In genomic region chr17:39676198-39676819, GRCh38 we compare ENCODE assay signal across 8 cellular contexts. TPM values are rescaled to one million over a fixed set of nuclear protein-coding genes. Genes with fewer than 3 reads are reported as not detected.
DNase-seq lines count a peak whose midpoint lies in the region; ATAC-seq, FAIRE-seq and TF ChIP-seq lines count a peak whose summit lies in the region.

No MANE protein-coding gene starts in this region.

- H3K9ac ChIP-seq in kidney (ENCODE audit: low read length in 2 of 2), result peak overlapping the region in 1 of 2 donors; percentile 77

- TF ChIP-seq CTCF in GM06990 (IDR thresholded peaks at IDR 0.05; ENCODE audit: insufficient read depth, low read length, poor library complexity, severe bottlenecking) (no peak), kidney (IDR thresholded peaks at IDR 0.05; ENCODE audit: borderline replicate concordance, extremely low read depth, insufficient read depth) (no peak), thyroid gland (IDR thresholded peaks at IDR 0.05) (no peak)

- H3K27me3 ChIP-seq in GM06990 (replicated peaks; ENCODE audit: control insufficient read depth, insufficient read depth, low read length) (no peaks in the 10 kb centered on the region), thyroid gland (no peaks in the 10 kb centered on the region)

- H3K9me3 Mint-ChIP-seq in activated CD8-positive, alpha-beta T cell treated with anti-CD3 and anti-CD28 coated beads, Interleukin-2, amount 10 ng/mL, durations not matched to agents 7 days and 5 days (ENCODE audit: insufficient read depth), result no peaks in the 10 kb centered on the region

- peak overlapping the region; percentile 87 for H3K27ac Mint-ChIP-seq in activated CD8-positive, alpha-beta T cell treated with anti-CD3 and anti-CD28 coated beads, Interleukin-2, amount 10 ng/mL, durations not matched to agents 7 days and 5 days

- H3K9me3 ChIP-seq in kidney (ENCODE audit: control insufficient read depth in 1 of 2, low read length in 2 of 2) (no peaks in the 10 kb centered on the region), thyroid gland (no peaks in the 10 kb centered on the region)

- DNase-seq in GM06990 (ENCODE audit: extremely low read depth, insufficient read length) (peak; percentile 44), NCI-H1092 (lab: John Stamatoyannopoulos, UW) (peak; percentile 48), kidney (peak; percentile 92), thyroid gland (peak; percentile 97 to 98), HPDE6-E6E7 (ENCODE audit: extremely low spot score) (no peak), NCI-H1694 treated with DMSO at 0.1 percent for 48 hours (lab: John Stamatoyannopoulos, UW) (no peak)
- DNase-seq in activated CD8-positive, alpha-beta T cell treated with anti-CD3 and anti-CD28 coated beads, Interleukin-2, amount 10 ng/mL, durations not matched to agents 7 days and 5 days, result peak; percentile 80

- FAIRE-seq in kidney (lab: Jason Lieb, UNC), result no peak

- WGBS in thyroid gland, 2 donors, result 20 to 21% methylated on average over 7 of the region's 7 CpGs

- peak; percentile 76 for ATAC-seq in activated CD8-positive, alpha-beta T cell treated with anti-CD3 and anti-CD28 coated beads, Interleukin-2, amount 10 ng/mL, durations not matched to agents 7 days and 5 days
- ATAC-seq in HG03565 (IDR thresholded peaks at IDR 0.05; ENCODE audit: unreplicated experiment), result no peak

- POLR2A ChIA-PET in activated CD8-positive, alpha-beta T cell treated with anti-CD3 and anti-CD28 coated beads, Interleukin-2, amount 10 ng/mL, durations not matched to agents 7 days and 5 days (lab: Charles Lee), result interaction anchor here (1.1 to 4.9 kb wide), 4 partner anchors 8 to 12 kb away, joined by 4 to 32 read pairs (median 6); partner anchors contain the start of genes PGAP3 and PNMT

- peaks cover 3% of the 10 kb centered on the region for H3K27me3 Mint-ChIP-seq in activated CD8-positive, alpha-beta T cell treated with anti-CD3 and anti-CD28 coated beads, Interleukin-2, amount 10 ng/mL, durations not matched to agents 7 days and 5 days (ENCODE audit: low read depth)

- peak overlapping the region; percentile 58 to 91 for H3K27ac ChIP-seq in kidney (ENCODE audit: low read depth in 2 of 2, low read length in 2 of 2)
- H3K27ac ChIP-seq in thyroid gland, result peak overlapping the region; percentile 59 to 91 (median 87)

- peaks cover 63% of the 10 kb centered on the region for H3K4me1 Mint-ChIP-seq in activated CD8-positive, alpha-beta T cell treated with anti-CD3 and anti-CD28 coated beads, Interleukin-2, amount 10 ng/mL, durations not matched to agents 7 days and 5 days (ENCODE audit: low read depth)

- no peaks in the 10 kb centered on the region for H3K36me3 ChIP-seq in GM06990 (ENCODE audit: control insufficient read depth, insufficient read depth, low read length)
- H3K36me3 ChIP-seq in kidney (ENCODE audit: control insufficient read depth in 1 of 2, insufficient read depth in 2 of 2, low read length in 2 of 2), result peaks cover 0 to 2% of the 10 kb centered on the region in 2 donors
- H3K36me3 ChIP-seq in thyroid gland, result no peaks in the 10 kb centered on the region

- H3K36me3 Mint-ChIP-seq in activated CD8-positive, alpha-beta T cell treated with anti-CD3 and anti-CD28 coated beads, Interleukin-2, amount 10 ng/mL, durations not matched to agents 7 days and 5 days (ENCODE audit: low read depth), result peaks cover 12% of the 10 kb centered on the region

- CTCF ChIA-PET in activated CD8-positive, alpha-beta T cell treated with anti-CD3 and anti-CD28 coated beads, Interleukin-2, amount 10 ng/mL, durations not matched to agents 7 days and 5 days (lab: Charles Lee), result interaction anchor here (1.2 to 13.7 kb wide), 7 partner anchors 8 to 77 kb away, joined by 4 to 195 read pairs (median 8); partner anchors contain the start of genes MIEN1, PGAP3 and PNMT

- no peak overlapping the region for H3K4me3 Mint-ChIP-seq in activated CD8-positive, alpha-beta T cell treated with anti-CD3 and anti-CD28 coated beads, Interleukin-2, amount 10 ng/mL, durations not matched to agents 7 days and 5 days

- H3K4me1 ChIP-seq in kidney (ENCODE audit: control insufficient read depth in 1 of 2, insufficient read depth in 1 of 2, low read depth in 1 of 2, low read length in 2 of 2) (peaks cover 32 to 56% of the 10 kb centered on the region in 2 donors), thyroid gland (peaks cover 54 to 76% of the 10 kb centered on the region in 2 donors)

- intact Hi-C loops in kidney (cut with DNase I) (no loop called here), thyroid gland (cut with DNase I) (no loop called here)

- H3K4me3 ChIP-seq in GM06990 (replicated peaks; ENCODE audit: low read depth, low read length), result no peak overlapping the region
- no peak overlapping the region for H3K4me3 ChIP-seq in kidney (ENCODE audit: low read length in 2 of 2)
- no peak overlapping the region for H3K4me3 ChIP-seq in thyroid gland (replicated peaks in 1 of 3)

- peak in 1 of 2 donors; percentile 17 for TF ChIP-seq POLR2A in thyroid gland (IDR thresholded peaks at IDR 0.05)

RNA-seq across cellular contexts. Expression of gene PNMT, which starts 8.1 kb away (rescaled TPM):
- total RNA-seq in activated CD8-positive, alpha-beta T cell treated with anti-CD3 and anti-CD28 coated beads, Interleukin-2, amount 10 ng/mL, durations not matched to agents 7 days and 5 days, result not detected
- 8.2 TPM for total RNA-seq in kidney
- 2.0 TPM for polyA plus RNA-seq in kidney (ENCODE audit: insufficient read depth, low read depth, low replicate concordance)
- 1 to 10 TPM in 3 of 4 donors, not detected in 1; 1.1 to 3.3 (median 1.2) TPM for total RNA-seq in thyroid gland

RNA-seq across cellular contexts. Expression of gene TCAP, which starts 11.2 kb away (rescaled TPM):
- total RNA-seq in activated CD8-positive, alpha-beta T cell treated with anti-CD3 and anti-CD28 coated beads, Interleukin-2, amount 10 ng/mL, durations not matched to agents 7 days and 5 days, result 1 to 10 TPM; 1.3 to 1.8 TPM
- total RNA-seq in kidney, result 1.5 TPM
- 1.7 TPM for polyA plus RNA-seq in kidney (ENCODE audit: insufficient read depth, low read depth, low replicate concordance)
- 1 to 10 TPM in 3 of 4 donors, under 1 TPM in 1; 0.63 to 2.1 (median 1.5) TPM for total RNA-seq in thyroid gland

RNA-seq across cellular contexts. Expression of gene PGAP3, which starts 11.5 kb away (rescaled TPM):
- total RNA-seq in activated CD8-positive, alpha-beta T cell treated with anti-CD3 and anti-CD28 coated beads, Interleukin-2, amount 10 ng/mL, durations not matched to agents 7 days and 5 days, result 10 to 100 TPM; 12.3 to 14.7 TPM
- 48.5 TPM for total RNA-seq in kidney
- polyA plus RNA-seq in kidney (ENCODE audit: insufficient read depth, low read depth, low replicate concordance), result 33.8 TPM
- total RNA-seq in thyroid gland, result 10 to 100 TPM; 55.6 to 88.1 (median 72.7) TPM

RNA-seq across cellular contexts. Expression of gene ERBB2, which starts 23.6 kb away (rescaled TPM):
- total RNA-seq in activated CD8-positive, alpha-beta T cell treated with anti-CD3 and anti-CD28 coated beads, Interleukin-2, amount 10 ng/mL, durations not matched to agents 7 days and 5 days, result 1 to 10 TPM; 2.1 to 3.0 TPM
- 186 TPM for total RNA-seq in kidney
- 76.5 TPM for polyA plus RNA-seq in kidney (ENCODE audit: insufficient read depth, low read depth, low replicate concordance)
- 100 to 1,000 TPM in 3 of 4 donors, 10 to 100 TPM in 1; 74.3 to 170 (median 139) TPM for total RNA-seq in thyroid gland

RNA-seq across cellular contexts. Expression of gene STARD3, which starts 39.4 kb away (rescaled TPM):
- total RNA-seq in activated CD8-positive, alpha-beta T cell treated with anti-CD3 and anti-CD28 coated beads, Interleukin-2, amount 10 ng/mL, durations not matched to agents 7 days and 5 days, result 10 to 100 TPM; 69.0 to 72.1 TPM
- 47.6 TPM for total RNA-seq in kidney
- 32.1 TPM for polyA plus RNA-seq in kidney (ENCODE audit: insufficient read depth, low read depth, low replicate concordance)
- total RNA-seq in thyroid gland, result 10 to 100 TPM; 44.5 to 73.6 (median 53.0) TPM

Comparison
In these comparisons a context has a peak if more than half of its experiments do, and no peak if none do; other contexts are left out.
1. DNase-seq: peak in GM06990 (single experiment), NCI-H1092 (single experiment), activated CD8-positive, alpha-beta T cell treated with anti-CD3 and anti-CD28 coated beads, Interleukin-2, amount 10 ng/mL, durations not matched to agents 7 days and 5 days (single experiment), kidney (single experiment) and thyroid gland (2 of 2); none in HPDE6-E6E7 (single experiment) and NCI-H1694 treated with DMSO at 0.1 percent for 48 hours (single experiment).